In the genomic region with DNA sequence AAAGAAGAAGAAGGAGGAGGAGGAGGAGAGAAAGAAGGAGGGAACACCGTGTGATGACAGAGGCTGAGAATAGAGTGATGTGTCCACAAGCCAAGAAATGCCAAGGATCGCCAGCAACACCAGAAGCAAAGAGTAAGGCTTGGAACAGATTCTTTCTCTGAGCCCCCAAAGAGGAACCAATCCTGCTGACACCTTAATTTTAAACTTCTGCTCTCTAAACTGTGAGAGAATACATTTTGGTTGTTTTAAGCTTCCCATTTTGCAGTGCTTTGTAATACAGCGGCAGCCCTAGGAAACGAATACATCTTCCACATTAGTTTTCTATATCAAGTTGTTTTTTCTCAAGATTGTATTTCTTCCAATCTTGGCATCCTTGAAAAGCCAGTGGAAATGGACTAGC, we compare ENCODE assay signal across 20 cellular contexts. TPM values are rescaled to one million over a fixed set of nuclear protein-coding genes. Genes with fewer than 3 reads are reported as not detected.
DNase-seq lines count a peak whose midpoint lies in the region; ATAC-seq, FAIRE-seq and TF ChIP-seq lines count a peak whose summit lies in the region.
"Had no signal": no experiment of that assay in that cellular context is flagged by ENCODE, and none has a peak within 500 bp of the region (broad histone marks: within the 10 kb centered on the region; RNA-seq: fewer than 3 reads in every experiment).

No MANE protein-coding gene starts in this region.

- H3K4me1 ChIP-seq in right lobe of liver, result no peaks in the 10 kb centered on the region
- peaks cover under 1% of the 10 kb centered on the region; the same call in 1 of the 2 replicates for H3K4me1 ChIP-seq in HepG2 (ENCODE audit: insufficient read depth, low read length)
- H3K4me1 ChIP-seq in upper lobe of right lung, result no peaks in the 10 kb centered on the region
- H3K4me1 ChIP-seq in BE2C, result no peaks in the 10 kb centered on the region

- no peak for TF ChIP-seq EP300 in HepG2 (IDR thresholded peaks at IDR 0.05; ENCODE audit: low read depth in 2 of 2, low read length in 2 of 2)
- no peak for TF ChIP-seq EP300 in HepG2 (CRISPR knock-in tag; IDR thresholded peaks at IDR 0.05; ENCODE audit: borderline replicate concordance)

- no peaks in the 10 kb centered on the region for H4K20me1 ChIP-seq in HepG2 (ENCODE audit: insufficient read depth, low read length)

- H3K27ac ChIP-seq in right lobe of liver, result no peak overlapping the region
- no peak overlapping the region for H3K27ac ChIP-seq in HepG2 (ENCODE audit: extremely low read length, insufficient read depth, low read length)
- no peak overlapping the region for H3K27ac ChIP-seq in upper lobe of right lung
- H3K27ac ChIP-seq: C4-2B, HL-60 had no signal

- no peak for FAIRE-seq in HepG2 (lab: Jason Lieb, UNC)

- H3K9ac ChIP-seq in HepG2 (ENCODE audit: insufficient read depth, low read depth, low read length), result no peak overlapping the region

- TF ChIP-seq CTCF in right lobe of liver (IDR thresholded peaks at IDR 0.05) (no peak), HepG2 (CRISPR knock-in tag; IDR thresholded peaks at IDR 0.05) (no peak), upper lobe of right lung (IDR thresholded peaks at IDR 0.05) (no peak), BE2C (IDR thresholded peaks at IDR 0.05; ENCODE audit: low read depth, low read length) (no peak), GM13976 (IDR thresholded peaks at IDR 0.05; ENCODE audit: borderline replicate concordance, control extremely low read depth, extremely low read depth, insufficient read depth, missing control alignments) (no peak)

- CTCF ChIA-PET in HepG2 (lab: Yijun Ruan, JAX; ENCODE audit: low intra/inter-chr PET ratio, low total read pairs), result no interaction called here

- H3K79me2 ChIP-seq in HepG2 (ENCODE audit: insufficient read depth, low read length), result no peaks in the 10 kb centered on the region

- TF ChIP-seq POLR2A in right lobe of liver (IDR thresholded peaks at IDR 0.05) (no peak), HepG2 (IDR thresholded peaks at IDR 0.05; ENCODE audit: insufficient read depth in 1 of 2, low read depth in 2 of 2, low read length in 2 of 2) (no peak)

- no peak for DNase-seq in right lobe of liver
- DNase-seq in HepG2 (ENCODE audit: low spot score), result no peak
- DNase-seq in NOMO-1 treated with DMSO at 0.1 percent for 48 hours (lab: John Stamatoyannopoulos, UW; ENCODE audit: unreplicated experiment), result peak; percentile 66
- DNase-seq in globus pallidus (ENCODE audit: low spot score), result peak; percentile 33
- no peak for DNase-seq in upper lobe of right lung
- DNase-seq in BE2C, result no peak
- DNase-seq in germinal center (ENCODE audit: low spot score), result no peak
- no peak for DNase-seq in GM13976 (ENCODE audit: low spot score)
- DNase-seq: CD4-positive, alpha-beta memory T cell; DMS79 treated with DMSO at 0.1 percent for 48 hours; GF-D8; GOT3; H7; HFFc6; IMR-90 had no signal

- H3K36me3 ChIP-seq in right lobe of liver (no peaks in the 10 kb centered on the region), HepG2 (replicated peaks in 1 of 2; ENCODE audit: control insufficient read depth in 1 of 2, insufficient read depth in 2 of 2, low read length in 2 of 2) (no peaks in the 10 kb centered on the region), upper lobe of right lung (no peaks in the 10 kb centered on the region), BE2C (no peaks in the 10 kb centered on the region)

- no peak overlapping the region for H3K4me3 ChIP-seq in right lobe of liver
- H3K4me3 ChIP-seq in HepG2 (replicated peaks in 1 of 3; ENCODE audit: insufficient read depth in 1 of 3, low read depth in 2 of 3, low read length in 3 of 3), result no peak overlapping the region
- H3K4me3 ChIP-seq in upper lobe of right lung, result no peak overlapping the region
- H3K4me3 ChIP-seq in BE2C (ENCODE audit: low read depth, low read length), result no peak overlapping the region

- POLR2A ChIA-PET in HepG2 (lab: Yijun Ruan, JAX), result no interaction called here

- in situ Hi-C loops in HepG2 (cut with HindIII; ENCODE audit: extremely low pct_ligation_motif_present, low pct_unique_long_range_greater_than_20kb) (no loop called here), GM13976 (cut with MboI; ENCODE audit: low sequenced_read_pairs, unreplicated experiment) (loop anchor here (10.0 kb wide), 1 partner anchor 66 kb away; the partner anchor contains the start of gene SEC31B)

- H3K4me2 ChIP-seq in HepG2 (ENCODE audit: low read depth, low read length), result no peak overlapping the region

- TF ChIP-seq RAD21 in HepG2 (CRISPR knock-in tag; IDR thresholded peaks at IDR 0.05), result no peak

- WGBS in right lobe of liver (ENCODE audit: insufficient coverage, low coverage, low lambda C conversion rate, missing lambda C conversion rate), result 65% methylated on average over 4 of the region's 4 CpGs
- WGBS in HepG2 (ENCODE audit: low lambda C conversion rate), result 47% methylated on average over 4 of the region's 4 CpGs

- H3K27me3 ChIP-seq in right lobe of liver (no peaks in the 10 kb centered on the region), HepG2 (ENCODE audit: control insufficient read depth in 1 of 2, insufficient read depth in 2 of 2, low read length in 2 of 2) (no peaks in the 10 kb centered on the region; a peak in 1 of 5 replicates), upper lobe of right lung (peaks cover 15% of the 10 kb centered on the region), BE2C (peaks cover 4% of the 10 kb centered on the region; the same call in 1 of the 2 replicates)

- H2AFZ ChIP-seq in HepG2 (ENCODE audit: low read length), result no peak overlapping the region

- ATAC-seq in right lobe of liver, result peak; percentile 25 to 58 (median 38)
- no peak for ATAC-seq in HepG2
- ATAC-seq in upper lobe of right lung, result peak; percentile 51
- ATAC-seq: HCT116 had no signal

- no TSS peak for BruUV-seq in HepG2 (replicated peaks; lab: Mats Ljungman, UMichigan)

- intact Hi-C loops in right lobe of liver (cut with DNase I), result loop anchor here in 1 of 2 donors (10.0 kb wide), 1 partner anchor 56 kb away; no protein-coding TSS in a partner anchor
- intact Hi-C loops in HepG2 (cut with micrococcal nuclease; ENCODE audit: unreplicated experiment), result no loop called here
- intact Hi-C loops in upper lobe of right lung (cut with DNase I), result no loop called here

- H3K9me3 ChIP-seq in right lobe of liver, result no peaks in the 10 kb centered on the region
- no peaks in the 10 kb centered on the region for H3K9me3 ChIP-seq in HepG2 (ENCODE audit: low read length)
- no peaks in the 10 kb centered on the region for H3K9me3 ChIP-seq in upper lobe of right lung
- no peaks in the 10 kb centered on the region for H3K9me3 ChIP-seq in BE2C

TF ChIP-seq in HepG2, 621 proteins besides CTCF, POLR2A, EP300 and RAD21:
- TF ChIP-seq ZNF878 (CRISPR knock-in tag; IDR thresholded peaks at IDR 0.05) (no peak), ZNF558 (CRISPR knock-in tag; IDR thresholded peaks at IDR 0.05; ENCODE audit: borderline replicate concordance) (no peak), ZC3H4 (CRISPR knock-in tag; IDR thresholded peaks at IDR 0.05; ENCODE audit: borderline replicate concordance) (no peak)

RNA-seq across cellular contexts. Expression of gene WNT8B, which starts 13.8 kb away (rescaled TPM):
- total RNA-seq in right lobe of liver (under 1 TPM in 1 of 6 experiments, not detected in 5; 0.19 TPM), HepG2 (2016; rRNA removed; fragmentation: Illumina TruSeq; extraction: Trizol) (0.07 TPM in 1 of 2 replicates, not detected in the other), upper lobe of right lung (not detected)
- not detected in 2 replicates for total RNA-seq in HepG2 (2016; cell fraction: cytosol; rRNA removed; fragmentation: Illumina TruSeq; extraction: Trizol; ENCODE audit: low read depth)
- not detected in 2 replicates for total RNA-seq in HepG2 (2016; cell fraction: insoluble cytoplasmic fraction; rRNA removed; fragmentation: Illumina TruSeq; extraction: Trizol)
- not detected in 2 replicates for total RNA-seq in HepG2 (2016; cell fraction: membrane; rRNA removed; fragmentation: Illumina TruSeq; extraction: Trizol)
- not detected in 2 replicates for total RNA-seq in HepG2 (2016; cell fraction: nucleus; rRNA removed; fragmentation: Illumina TruSeq; extraction: Trizol)
- 0.13 and 0.20 TPM in 2 replicates for polyA plus RNA-seq in HepG2 (2011; rRNA removed)
- 0.09 TPM in 1 of 2 replicates, not detected in the other for polyA plus RNA-seq in HepG2 (2011; cell fraction: cytosol; rRNA removed)
- polyA plus RNA-seq in HepG2 (2011; cell fraction: nucleus; rRNA removed), result 0.21 and 0.31 TPM in 2 replicates
- 0.12 and 0.15 TPM in 2 replicates for polyA plus RNA-seq in HepG2 (2012)
- 0.05 TPM in 1 of 2 replicates, not detected in the other for polyA plus RNA-seq in HepG2 (2016; cell fraction: cytosol; fragmentation: Illumina TruSeq; extraction: Trizol; ENCODE audit: low read depth)
- not detected in 2 replicates for polyA plus RNA-seq in HepG2 (2016; cell fraction: insoluble cytoplasmic fraction; fragmentation: Illumina TruSeq; extraction: Trizol; ENCODE audit: low read depth)
- polyA plus RNA-seq in HepG2 (2016; cell fraction: membrane; fragmentation: Illumina TruSeq; extraction: Trizol; ENCODE audit: low read depth), result not detected in 2 replicates
- polyA plus RNA-seq in HepG2 (2016; cell fraction: nucleus; fragmentation: Illumina TruSeq; extraction: Trizol; ENCODE audit: insufficient read depth, low read depth), result not detected in 2 replicates
- 0.10 TPM in 1 of 2 replicates, not detected in the other for polyA minus RNA-seq in HepG2 (2011; rRNA and poly(A)+ RNA removed; ENCODE audit: low replicate concordance)
- not detected in 2 replicates for polyA minus RNA-seq in HepG2 (2011; cell fraction: cytosol; rRNA and poly(A)+ RNA removed)
- 0.13 TPM in 1 of 2 replicates, not detected in the other for polyA minus RNA-seq in HepG2 (2011; cell fraction: nucleus; rRNA and poly(A)+ RNA removed)
- polyA plus RNA-seq in BE2C (2012; ENCODE audit: insufficient read depth, insufficient read length, low read depth), result 0.82 TPM
- total RNA-seq: A172; CD4-positive, alpha-beta memory T cell; HFFc6; HT1080; IMR-90 had no signal
- polyA plus RNA-seq: CD4-positive, alpha-beta memory T cell had no signal

Comparison
In these comparisons a context has a peak if more than half of its experiments do, and no peak if none do; other contexts are left out.
1. DNase-seq: peak in NOMO-1 treated with DMSO at 0.1 percent for 48 hours (single experiment) and globus pallidus (single experiment); none in right lobe of liver (0 of 3), HepG2 (single experiment), upper lobe of right lung (single experiment), BE2C (single experiment), germinal center (single experiment) and GM13976 (single experiment).